In the genomic region with DNA sequence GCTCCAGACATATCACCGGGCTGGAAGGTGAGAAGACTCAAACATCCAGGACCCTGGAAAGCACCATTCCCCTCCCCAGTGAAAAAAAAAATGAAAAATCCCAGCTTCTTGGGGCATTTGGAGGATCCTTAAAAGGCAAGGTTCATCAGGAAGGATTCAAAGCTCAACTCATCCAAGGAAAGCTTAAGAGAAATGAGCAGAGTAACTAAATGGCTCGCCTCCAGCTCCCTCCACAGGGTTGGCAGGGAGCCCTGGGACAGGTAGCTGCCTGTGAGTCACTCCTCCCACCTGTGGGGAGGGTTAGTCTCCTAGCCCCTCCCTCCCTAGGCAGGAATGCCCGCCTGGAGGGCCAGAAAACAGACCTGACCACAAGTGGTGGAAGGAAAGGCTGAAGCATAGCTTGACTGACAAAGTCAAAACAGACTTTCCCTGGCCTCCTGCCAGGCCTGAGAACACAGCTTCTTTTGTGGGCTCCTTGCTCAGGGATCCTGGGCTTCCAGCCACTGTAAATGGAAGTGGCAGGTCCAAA, we compare ENCODE assay signal across 9 cellular contexts.
DNase-seq lines count a peak whose midpoint lies in the region; ATAC-seq and TF ChIP-seq lines count a peak whose summit lies in the region.
"Had no signal": no experiment of that assay in that cellular context is flagged by ENCODE, and none has a peak within 500 bp of the region (broad histone marks: within the 10 kb centered on the region; RNA-seq: fewer than 3 reads in every experiment).

No MANE protein-coding gene starts in this region.

- TF ChIP-seq CTCF in GM20000 (IDR thresholded peaks at IDR 0.05; ENCODE audit: extremely low read depth, missing control alignments): no peak

- peak; percentile 73 for DNase-seq in NCI-H345 (lab: John Stamatoyannopoulos, UW)
- DNase-seq in NCI-H345 treated with DMSO at 0.1 percent for 48 hours (lab: John Stamatoyannopoulos, UW; ENCODE audit: unreplicated experiment): no peak
- peak; percentile 93 for DNase-seq in NCI-H748 (lab: John Stamatoyannopoulos, UW; ENCODE audit: unreplicated experiment)
- DNase-seq in activated T-helper 9 cell treated with anti-CD3 and anti-CD28 coated beads, Interleukin-2, amount 50 U/mL, for 16 hours (ENCODE audit: low read depth): peak; percentile 41
- peak; percentile 73 for DNase-seq in iPS DF 19.7 (ENCODE audit: low read depth, low spot score)
- DNase-seq in stimulated activated CD4-positive, alpha-beta T cell treated with anti-CD3 and anti-CD28 coated beads, Interleukin-12 subunit alpha, Interleukin-12 subunit beta, amount 100 ng/mL, for 48 hours (ENCODE audit: low read depth in 2 of 3, low spot score in 1 of 3): peak; percentile 46 to 65 (median 52)
- no peak for DNase-seq in GM20000 (ENCODE audit: low spot score)
- DNase-seq: activated B cell treated with CpG ODN at 0.5 μM for 24 hours had no signal

- no peak for ATAC-seq in GM18907 (IDR thresholded peaks at IDR 0.05; ENCODE audit: unreplicated experiment)

Comparison
In these comparisons a context has a peak if more than half of its experiments do, and no peak if none do; other contexts are left out.
1. DNase-seq: peak in NCI-H345 (single experiment), NCI-H748 (single experiment), activated T-helper 9 cell treated with anti-CD3 and anti-CD28 coated beads, Interleukin-2, amount 50 U/mL, for 16 hours (single experiment), iPS DF 19.7 (single experiment) and stimulated activated CD4-positive, alpha-beta T cell treated with anti-CD3 and anti-CD28 coated beads, Interleukin-12 subunit alpha, Interleukin-12 subunit beta, amount 100 ng/mL, for 48 hours (3 of 3); none in NCI-H345 treated with DMSO at 0.1 percent for 48 hours (single experiment) and GM20000 (single experiment).